Comparison of ENCODE assay signal across 14 cellular contexts in the genomic region with DNA sequence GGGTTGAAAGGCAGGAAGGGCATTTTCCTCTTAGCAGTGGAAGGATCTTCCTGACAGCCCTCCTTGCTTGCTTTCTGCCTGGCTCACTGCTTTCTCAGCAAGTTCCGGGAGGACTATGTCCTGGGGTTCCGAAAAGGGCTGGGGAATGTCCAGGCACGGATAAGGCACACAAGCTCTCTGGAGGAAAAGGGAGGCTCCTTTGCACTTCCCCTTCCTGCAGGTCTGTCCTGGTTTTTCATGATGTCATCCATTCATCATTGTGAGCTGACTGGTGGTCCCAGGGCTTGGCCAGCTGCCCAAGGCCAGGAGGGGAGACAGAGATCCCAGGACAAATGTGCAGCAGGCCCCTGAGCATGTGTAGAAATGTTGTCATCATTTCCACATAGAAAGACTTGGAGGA. TPM values are rescaled to one million over a fixed set of nuclear protein-coding genes. Genes with fewer than 3 reads are reported as not detected.
DNase-seq lines count a peak whose midpoint lies in the region; ATAC-seq and TF ChIP-seq lines count a peak whose summit lies in the region.
"Had no signal": no experiment of that assay in that cellular context is flagged by ENCODE, and none has a peak within 500 bp of the region (broad histone marks: within the 10 kb centered on the region; RNA-seq: fewer than 3 reads in every experiment).

No MANE protein-coding gene starts in this region.

- peaks cover 3% of the 10 kb centered on the region for H3K36me3 Mint-ChIP-seq in endothelial cell (ENCODE audit: low read depth, unreplicated experiment)
- no peaks in the 10 kb centered on the region for H3K36me3 Mint-ChIP-seq in neural progenitor cell

- no peak overlapping the region for H3K27ac ChIP-seq in heart right ventricle
- no peak overlapping the region for H3K27ac ChIP-seq in neural progenitor cell
- H3K27ac ChIP-seq: 22Rv1, BLaER1, HL-60 had no signal

- H3K4me1 Mint-ChIP-seq in endothelial cell (ENCODE audit: unreplicated experiment) (peaks cover 41% of the 10 kb centered on the region), neural progenitor cell (peaks cover 6% of the 10 kb centered on the region)

- TF ChIP-seq CTCF in heart right ventricle (IDR thresholded peaks at IDR 0.05) = no peak
- no peak for TF ChIP-seq CTCF in endothelial cell (IDR thresholded peaks at IDR 0.05; ENCODE audit: unreplicated experiment)
- TF ChIP-seq CTCF in neural progenitor cell (IDR thresholded peaks at IDR 0.05) = no peak

- H3K27me3 ChIP-seq in heart right ventricle = no peaks in the 10 kb centered on the region
- no peaks in the 10 kb centered on the region for H3K27me3 ChIP-seq in neural progenitor cell
- H3K27me3 ChIP-seq: BLaER1 had no signal

- H3K36me3 ChIP-seq in heart right ventricle = no peaks in the 10 kb centered on the region
- H3K36me3 ChIP-seq in neural progenitor cell = no peaks in the 10 kb centered on the region
- H3K36me3 ChIP-seq: BLaER1 had no signal

- H3K27ac Mint-ChIP-seq in endothelial cell (ENCODE audit: unreplicated experiment) (peak overlapping the region; percentile 96), neural progenitor cell (no peak overlapping the region)

- DNase-seq in heart right ventricle = no peak
- DNase-seq in left cardiac atrium = no peak
- DNase-seq in KBM-7 = peak; percentile 21
- DNase-seq in endothelial cell (ENCODE audit: low spot score) = peak; percentile 49
- DNase-seq in neural progenitor cell (ENCODE audit: low spot score) = no peak
- no peak for DNase-seq in KG1 (lab: John Stamatoyannopoulos, UW)
- no peak for DNase-seq in stimulated activated CD4-positive, alpha-beta T cell treated with anti-CD3 and anti-CD28 coated beads, Interleukin-15, amount 100 ng/mL, for 24 hours
- DNase-seq: DMS53, GF-D8, HCEC 1CT had no signal

- H3K9ac ChIP-seq in neural progenitor cell = no peak overlapping the region
- H3K9ac ChIP-seq: BLaER1 had no signal

- peak overlapping the region; percentile 15 for H3K4me2 ChIP-seq in neural progenitor cell
- H3K4me2 ChIP-seq: BLaER1 had no signal

- in situ Hi-C loops in KBM-7 (cut with MboI; ENCODE audit: low pct_unique_long_range_greater_than_20kb, low sequenced_read_pairs) = no loop called here

- H3F3A ChIP-seq in neural progenitor cell (ENCODE audit: low read depth) = peaks cover 5% of the 10 kb centered on the region

- H3K27me3 Mint-ChIP-seq in endothelial cell (ENCODE audit: unreplicated experiment) = peaks cover 8% of the 10 kb centered on the region
- H3K27me3 Mint-ChIP-seq in neural progenitor cell (ENCODE audit: insufficient read depth, low read depth) = peaks cover 9% of the 10 kb centered on the region

- H3K4me3 Mint-ChIP-seq in endothelial cell (ENCODE audit: unreplicated experiment) (no peak overlapping the region), neural progenitor cell (no peak overlapping the region)

- WGBS in heart right ventricle, 2 donors = 43 to 49% methylated on average over 3 of the region's 3 CpGs

- no peaks in the 10 kb centered on the region for H3K9me3 Mint-ChIP-seq in endothelial cell (ENCODE audit: unreplicated experiment)
- peaks cover 2% of the 10 kb centered on the region for H3K9me3 Mint-ChIP-seq in neural progenitor cell

- H2AFZ ChIP-seq in neural progenitor cell (replicated peaks) = peak overlapping the region; percentile 34

- H3K4me1 ChIP-seq in heart right ventricle (peaks cover 0 to 8% (median 0%) of the 10 kb centered on the region in 9 donors), neural progenitor cell (peaks cover 16% of the 10 kb centered on the region)
- H3K4me1 ChIP-seq: BLaER1 had no signal

- H3K4me3 ChIP-seq in heart right ventricle = no peak overlapping the region
- H3K4me3 ChIP-seq in neural progenitor cell = no peak overlapping the region
- H3K4me3 ChIP-seq: BLaER1 had no signal

- intact Hi-C loops in heart right ventricle (cut with DNase I) = no loop called here
- intact Hi-C loops in left cardiac atrium (cut with DNase I) = no loop called here

- H4K20me1 ChIP-seq in neural progenitor cell (ENCODE audit: low read depth) = no peaks in the 10 kb centered on the region
- H4K20me1 ChIP-seq: BLaER1 had no signal

- ATAC-seq in heart right ventricle = peak in 5 of 8 donors; percentile 33 to 88 (median 57)
- no peak for ATAC-seq in left cardiac atrium
- no peak for ATAC-seq in GM18498 (IDR thresholded peaks at IDR 0.05; ENCODE audit: unreplicated experiment)

- H3K79me2 ChIP-seq in neural progenitor cell (ENCODE audit: low read depth) = peaks cover 2% of the 10 kb centered on the region

- H3K9me3 ChIP-seq in heart right ventricle (peaks cover 0 to 6% (median 0%) of the 10 kb centered on the region in 11 donors), neural progenitor cell (ENCODE audit: low read depth) (peaks cover 5% of the 10 kb centered on the region)

RNA-seq across cellular contexts. Expression of a gene that starts 24.1 kb away (rescaled TPM):
- total RNA-seq in heart right ventricle (100 to 1,000 TPM; 197 to 333 (median 249) TPM), left cardiac atrium (100 to 1,000 TPM; 190 to 353 TPM), endothelial cell (ENCODE audit: unreplicated experiment) (197 TPM), neural progenitor cell (ENCODE audit: low replicate concordance) (176 and 234 TPM in 2 replicates)
- polyA plus RNA-seq in heart right ventricle = 100 to 1,000 TPM in 1 of 2 donors, 10 to 100 TPM in 1; 39.9 to 260 TPM

RNA-seq across cellular contexts. Expression of a gene that starts 43.0 kb away (rescaled TPM):
- total RNA-seq in heart right ventricle = 1 to 10 TPM in 9 of 10 donors, under 1 TPM in 1; 0.87 to 4.8 (median 2.7) TPM
- polyA plus RNA-seq in heart right ventricle = 10 to 100 TPM in 1 of 2 donors, under 1 TPM in 1; 0.74 to 13.7 TPM
- total RNA-seq in left cardiac atrium = 1 to 10 TPM; 2.1 to 2.9 TPM
- 4.3 TPM for total RNA-seq in endothelial cell (ENCODE audit: unreplicated experiment)
- 0.43 TPM in 1 of 2 replicates, not detected in the other for total RNA-seq in neural progenitor cell (ENCODE audit: low replicate concordance)

Comparison
In these comparisons a context has a peak if more than half of its experiments do, and no peak if none do; other contexts are left out.
1. ATAC-seq: peak in heart right ventricle (5 of 8); none in left cardiac atrium (0 of 2) and GM18498 (single experiment).
2. DNase-seq: peak in KBM-7 (single experiment) and endothelial cell (single experiment); none in heart right ventricle (0 of 2), left cardiac atrium (single experiment), neural progenitor cell (single experiment), KG1 (single experiment) and stimulated activated CD4-positive, alpha-beta T cell treated with anti-CD3 and anti-CD28 coated beads, Interleukin-15, amount 100 ng/mL, for 24 hours (single experiment).